In the genomic region with DNA sequence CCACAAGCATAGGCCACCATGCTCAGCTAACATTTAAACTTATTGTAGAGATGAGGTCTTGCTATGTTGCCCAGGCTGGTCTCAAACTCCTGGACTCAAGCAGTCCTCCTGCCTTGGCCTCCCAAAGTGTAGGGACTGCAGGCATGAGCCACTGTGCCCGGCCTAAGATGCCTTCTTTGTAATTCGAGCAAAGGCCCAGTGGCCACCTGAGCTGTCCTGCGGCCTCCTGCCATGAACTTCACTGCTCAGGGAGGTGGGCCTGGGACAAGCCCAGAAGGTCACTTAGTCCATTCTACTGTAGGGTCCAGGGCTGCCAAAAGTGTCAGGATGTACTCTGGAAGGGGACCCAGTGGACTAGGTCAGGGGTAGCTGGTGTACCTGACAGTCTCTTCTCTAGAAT, we compare ENCODE assay signal across 13 cellular contexts. TPM values are rescaled to one million over a fixed set of nuclear protein-coding genes. Genes with fewer than 3 reads are reported as not detected.
DNase-seq lines count a peak whose midpoint lies in the region; ATAC-seq, FAIRE-seq and TF ChIP-seq lines count a peak whose summit lies in the region.
"Had no signal": no experiment of that assay in that cellular context is flagged by ENCODE, and none has a peak within 500 bp of the region (broad histone marks: within the 10 kb centered on the region; RNA-seq: fewer than 3 reads in every experiment).

No MANE protein-coding gene starts in this region.

- CTCF ChIA-PET in activated CD8-positive, alpha-beta T cell treated with anti-CD3 and anti-CD28 coated beads, Interleukin-2, amount 10 ng/mL, durations not matched to agents 7 days and 5 days (lab: Charles Lee), result interaction anchor here (0.7 to 2.2 kb wide), 17 partner anchors 8 to 728 kb away, joined by 3 to 20 read pairs (median 3); partner anchors contain the start of gene PMFBP1
- CTCF ChIA-PET in activated CD8-positive, alpha-beta T cell treated with anti-CD3 and anti-CD28 coated beads for 36 hours (lab: Charles Lee), result interaction anchor here (0.7 to 2.0 kb wide), 24 partner anchors 11 to 733 kb away, joined by 3 to 22 read pairs (median 4); partner anchors contain the start of gene HP
- CTCF ChIA-PET in H1 (lab: Charles Lee; ENCODE audit: partially characterized antibody), result interaction anchor here (0.6 to 4.2 kb wide), 34 partner anchors 10 to 1048 kb away, joined by 3 to 43 read pairs (median 4); no protein-coding TSS in a partner anchor

- no peaks in the 10 kb centered on the region for H3K79me2 ChIP-seq in H1 (ENCODE audit: control insufficient read depth in 1 of 2, insufficient read depth in 2 of 2, low read length in 2 of 2)

- H4K5ac ChIP-seq in H1 (ENCODE audit: insufficient read length, low read depth, low read length), result no peak overlapping the region

- H2BK20ac ChIP-seq in H1 (ENCODE audit: low read length), result no peak overlapping the region

- no peaks in the 10 kb centered on the region for H3K9me3 Mint-ChIP-seq in activated CD8-positive, alpha-beta T cell treated with anti-CD3 and anti-CD28 coated beads, Interleukin-2, amount 10 ng/mL, durations not matched to agents 7 days and 5 days (ENCODE audit: insufficient read depth)
- no peaks in the 10 kb centered on the region for H3K9me3 Mint-ChIP-seq in activated CD8-positive, alpha-beta T cell treated with anti-CD3 and anti-CD28 coated beads for 36 hours
- H3K9me3 Mint-ChIP-seq: CD4-positive, alpha-beta T cell; GM23338; HFFc6 had no signal

- H3K27me3 Mint-ChIP-seq in activated CD8-positive, alpha-beta T cell treated with anti-CD3 and anti-CD28 coated beads, Interleukin-2, amount 10 ng/mL, durations not matched to agents 7 days and 5 days (ENCODE audit: low read depth), result no peaks in the 10 kb centered on the region
- no peaks in the 10 kb centered on the region for H3K27me3 Mint-ChIP-seq in activated CD8-positive, alpha-beta T cell treated with anti-CD3 and anti-CD28 coated beads for 36 hours
- H3K27me3 Mint-ChIP-seq: CD4-positive, alpha-beta T cell had no signal

- H3K27me3 ChIP-seq in H1 (replicated peaks in 1 of 4; ENCODE audit: control insufficient read depth in 3 of 4, extremely low read depth in 1 of 4, insufficient read depth in 3 of 4, low read length in 3 of 4) (no peaks in the 10 kb centered on the region), neuronal stem cell (ENCODE audit: control insufficient read depth in 3 of 3, insufficient read depth in 3 of 3, low read depth in 1 of 3, low read length in 3 of 3) (no peaks in the 10 kb centered on the region)

- H3K9me3 ChIP-seq in H1 (ENCODE audit: insufficient read depth in 2 of 2, low read depth in 1 of 2, low read length in 1 of 2) (no peaks in the 10 kb centered on the region), neuronal stem cell (replicated peaks in 1 of 2; ENCODE audit: control insufficient read depth in 2 of 2, insufficient read depth in 1 of 2, low read depth in 1 of 2, low read length in 2 of 2) (peaks cover 0 to 2% of the 10 kb centered on the region in 2 donors)
- H3K9me3 ChIP-seq: HAP-1 had no signal

- H3K79me1 ChIP-seq in H1 (ENCODE audit: low read depth, low read length), result no peaks in the 10 kb centered on the region
- no peaks in the 10 kb centered on the region for H3K79me1 ChIP-seq in neuronal stem cell (ENCODE audit: low read depth, low read length)

- H2AK5ac ChIP-seq in H1 (ENCODE audit: low read depth, low read length) (0 out of 2 replicates have a peak overlapping the region, but pooled peaks have one; percentile 14), neuronal stem cell (ENCODE audit: low read depth, low read length) (peak overlapping the region; percentile 8)

- H3K4me1 ChIP-seq in H1 (replicated peaks in 1 of 4; ENCODE audit: control insufficient read depth in 3 of 4, insufficient read depth in 4 of 4, low read length in 3 of 4), result peaks cover 0 to 4% (median 0%) of the 10 kb centered on the region in 4 experiments; a peak in 3 of 7 replicates
- H3K4me1 ChIP-seq in neuronal stem cell (ENCODE audit: control insufficient read depth in 2 of 2, insufficient read depth in 1 of 2, low read depth in 1 of 2, low read length in 2 of 2), result peaks cover 6 to 13% of the 10 kb centered on the region in 2 donors

- DNase-seq in activated CD8-positive, alpha-beta T cell treated with anti-CD3 and anti-CD28 coated beads, Interleukin-2, amount 10 ng/mL, durations not matched to agents 7 days and 5 days, result no peak
- DNase-seq in activated CD8-positive, alpha-beta T cell treated with anti-CD3 and anti-CD28 coated beads for 36 hours, result no peak
- DNase-seq in H1 (ENCODE audit: low read depth in 1 of 2, low spot score in 2 of 2) (peak in 1 of 2 experiments; percentile 13), neuronal stem cell (ENCODE audit: low spot score) (no peak)
- no peak for DNase-seq in stimulated activated CD4-positive, alpha-beta T cell treated with anti-CD3 and anti-CD28 coated beads, Interleukin-12 subunit alpha, Interleukin-12 subunit beta, amount 100 ng/mL, for 4 hours
- DNase-seq in stimulated activated CD8-positive, alpha-beta memory T cell treated with anti-CD3 and anti-CD28 coated beads, Interleukin-4, amount 100 ng/mL, for 48 hours, result no peak
- DNase-seq in activated CD4-positive, alpha-beta T cell treated with anti-CD3 and anti-CD28 coated beads for 4 hours, result no peak
- DNase-seq: DMS79 had no signal

- no peak overlapping the region for H3K4me3 ChIP-seq in H1 (ENCODE audit: extremely low read depth in 1 of 4, insufficient read depth in 2 of 4, low read depth in 3 of 4, low read length in 4 of 4)
- H3K4me3 ChIP-seq in neuronal stem cell (ENCODE audit: low read length in 2 of 2), result no peak overlapping the region
- H3K4me3 ChIP-seq: GM23338, HAP-1 had no signal

- no peak for TF ChIP-seq RAD21 in H1 (IDR thresholded peaks at IDR 0.05 in 1 of 2, conservative IDR thresholded peaks at IDR 0.05 in 1 of 2; ENCODE audit: low read depth in 2 of 2, low read length in 2 of 2)

- H3K14ac ChIP-seq in H1 (ENCODE audit: insufficient read length) (no peak overlapping the region), neuronal stem cell (ENCODE audit: low read length) (no peak overlapping the region)

- intact Hi-C loops in activated CD8-positive, alpha-beta T cell treated with anti-CD3 and anti-CD28 coated beads for 36 hours (cut with micrococcal nuclease), result loop anchor here (10.0 kb wide), 1 partner anchor 341 kb away; no protein-coding TSS in a partner anchor

- H3K18ac ChIP-seq in H1 (ENCODE audit: extremely low read depth, low read length), result no peak overlapping the region
- H3K18ac ChIP-seq in neuronal stem cell (ENCODE audit: low read length), result no peak overlapping the region

- H3K36me3 Mint-ChIP-seq in activated CD8-positive, alpha-beta T cell treated with anti-CD3 and anti-CD28 coated beads, Interleukin-2, amount 10 ng/mL, durations not matched to agents 7 days and 5 days (ENCODE audit: low read depth), result no peaks in the 10 kb centered on the region
- H3K36me3 Mint-ChIP-seq in activated CD8-positive, alpha-beta T cell treated with anti-CD3 and anti-CD28 coated beads for 36 hours (ENCODE audit: low read depth), result no peaks in the 10 kb centered on the region

- H2BK15ac ChIP-seq in H1 (ENCODE audit: low read length) (no peak overlapping the region), neuronal stem cell (ENCODE audit: low read length) (peak overlapping the region; percentile 1)

- no peak overlapping the region for H4K91ac ChIP-seq in H1 (replicated peaks; ENCODE audit: insufficient read length, low read length)
- H4K91ac ChIP-seq in neuronal stem cell (ENCODE audit: low read depth, low read length, poor library complexity), result no peak overlapping the region

- H2BK120ac ChIP-seq in H1 (replicated peaks; ENCODE audit: low read depth, low read length), result no peak overlapping the region
- peak overlapping the region; percentile 27 for H2BK120ac ChIP-seq in neuronal stem cell (ENCODE audit: low read depth, low read length)

- no peak for FAIRE-seq in H1 (lab: Jason Lieb, UNC)

- TF ChIP-seq POLR2A in H1 (IDR thresholded peaks at IDR 0.05; ENCODE audit: control extremely low read depth in 1 of 2, low read depth in 2 of 2, low read length in 2 of 2), result no peak

- no peak overlapping the region for H4K8ac ChIP-seq in H1 (ENCODE audit: extremely low read depth, insufficient read depth, low read length)
- H4K8ac ChIP-seq in neuronal stem cell (ENCODE audit: low read depth, low read length), result no peak overlapping the region

- H3K27ac Mint-ChIP-seq in activated CD8-positive, alpha-beta T cell treated with anti-CD3 and anti-CD28 coated beads, Interleukin-2, amount 10 ng/mL, durations not matched to agents 7 days and 5 days, result peak overlapping the region; percentile 22
- H3K27ac Mint-ChIP-seq in activated CD8-positive, alpha-beta T cell treated with anti-CD3 and anti-CD28 coated beads for 36 hours, result no peak overlapping the region
- H3K27ac Mint-ChIP-seq: CD4-positive, alpha-beta T cell; HFFc6 had no signal

- no peak for ATAC-seq in activated CD8-positive, alpha-beta T cell treated with anti-CD3 and anti-CD28 coated beads, Interleukin-2, amount 10 ng/mL, durations not matched to agents 7 days and 5 days
- no peak for ATAC-seq in activated CD8-positive, alpha-beta T cell treated with anti-CD3 and anti-CD28 coated beads for 36 hours

- no peaks in the 10 kb centered on the region for H4K20me1 ChIP-seq in H1 (replicated peaks in 1 of 2; ENCODE audit: control insufficient read depth in 1 of 2, insufficient read depth in 2 of 2, low read length in 2 of 2)

- H3K27ac ChIP-seq in H1 (ENCODE audit: low read depth, low read length) (no peak overlapping the region), neuronal stem cell (replicated peaks; ENCODE audit: low read length) (no peak overlapping the region)
- H3K27ac ChIP-seq: 22Rv1 had no signal

- no peak overlapping the region for H2BK5ac ChIP-seq in H1 (ENCODE audit: low read depth, low read length)
- no peak overlapping the region for H2BK5ac ChIP-seq in neuronal stem cell (ENCODE audit: low read length)

- H2AFZ ChIP-seq in H1 (ENCODE audit: low read length) (no peak overlapping the region), neuronal stem cell (ENCODE audit: low read length) (no peak overlapping the region)

- H3K23me2 ChIP-seq in H1 (ENCODE audit: low read depth, low read length), result no peaks in the 10 kb centered on the region

- TF ChIP-seq CTCF in activated CD8-positive, alpha-beta T cell treated with anti-CD3 and anti-CD28 coated beads for 36 hours (IDR thresholded peaks at IDR 0.05), result no peak
- no peak for TF ChIP-seq CTCF in H1 (IDR thresholded peaks at IDR 0.05; ENCODE audit: control extremely low read depth in 1 of 3, insufficient read depth in 1 of 3, low read depth in 1 of 3, low read length in 3 of 3)

- no peak for TF ChIP-seq EP300 in H1 (IDR thresholded peaks at IDR 0.05; ENCODE audit: borderline replicate concordance in 1 of 2, low read depth in 2 of 2, low read length in 2 of 2)

- H3K56ac ChIP-seq in H1 (replicated peaks; ENCODE audit: insufficient read length, low read depth, low read length), result no peak overlapping the region

- POLR2A ChIA-PET in activated CD8-positive, alpha-beta T cell treated with anti-CD3 and anti-CD28 coated beads, Interleukin-2, amount 10 ng/mL, durations not matched to agents 7 days and 5 days (lab: Charles Lee), result no interaction called here
- POLR2A ChIA-PET in activated CD8-positive, alpha-beta T cell treated with anti-CD3 and anti-CD28 coated beads for 36 hours (lab: Charles Lee), result interaction anchor here (0.8 kb wide), 1 partner anchor 702 kb away, joined by 3 read pairs; no protein-coding TSS in a partner anchor
- POLR2A ChIA-PET in H1 (lab: Charles Lee; ENCODE audit: partially characterized antibody), result interaction anchor here (0.9 to 2.3 kb wide), 3 partner anchors 27 to 288 kb away, joined by 3 to 8 read pairs (median 4); partner anchors contain the start of genes DHX38 and TXNL4B

- no peak overlapping the region for H3K23ac ChIP-seq in H1 (ENCODE audit: insufficient read length)
- H3K23ac ChIP-seq in neuronal stem cell (ENCODE audit: low read depth, low read length, poor library complexity), result peak overlapping the region; percentile 18

- H3K4me3 Mint-ChIP-seq in activated CD8-positive, alpha-beta T cell treated with anti-CD3 and anti-CD28 coated beads, Interleukin-2, amount 10 ng/mL, durations not matched to agents 7 days and 5 days, result no peak overlapping the region
- no peak overlapping the region for H3K4me3 Mint-ChIP-seq in activated CD8-positive, alpha-beta T cell treated with anti-CD3 and anti-CD28 coated beads for 36 hours
- H3K4me3 Mint-ChIP-seq: CD4-positive, alpha-beta T cell; GM23338; HFFc6 had no signal

- H3K4ac ChIP-seq in H1 (replicated peaks; ENCODE audit: insufficient read length, low read depth, low read length), result no peak overlapping the region
- H3K4ac ChIP-seq in neuronal stem cell (ENCODE audit: low read length), result no peak overlapping the region

- WGBS in H1 (ENCODE audit: extremely low coverage in 1 of 2, insufficient coverage in 1 of 2, insufficient read length in 1 of 2, insufficient replicate concordance in 2 of 2, low coverage in 1 of 2, low lambda C conversion rate in 2 of 2, missing lambda C conversion rate in 1 of 2), 2 experiments, result 92% methylated on average over 3 of the region's 3 CpGs; no CpG with 5 or more reads in 1 of the 2 experiments
- no CpG with 5 or more reads among the region's 3 CpGs for WGBS in neuronal stem cell (ENCODE audit: extremely low coverage in 2 of 2, insufficient read length in 2 of 2, insufficient replicate concordance in 1 of 2), 2 donors

- H3K9ac ChIP-seq in H1 (replicated peaks in 1 of 4; ENCODE audit: extremely low read depth in 1 of 4, low read depth in 3 of 4, low read length in 3 of 4), result no peak overlapping the region
- no peak overlapping the region for H3K9ac ChIP-seq in neuronal stem cell (ENCODE audit: low read depth, low read length, poor library complexity)

- H2BK12ac ChIP-seq in H1 (ENCODE audit: low read depth, low read length) (no peak overlapping the region), neuronal stem cell (ENCODE audit: low read length) (no peak overlapping the region)

- H3K4me2 ChIP-seq in H1 (ENCODE audit: insufficient read depth in 1 of 2, low read depth in 2 of 2, low read length in 2 of 2) (no peak overlapping the region), neuronal stem cell (ENCODE audit: insufficient read depth, low read length, poor library complexity, severe bottlenecking) (no peak overlapping the region)
- H3K4me2 ChIP-seq: GM23338 had no signal

- H3K4me1 Mint-ChIP-seq in activated CD8-positive, alpha-beta T cell treated with anti-CD3 and anti-CD28 coated beads, Interleukin-2, amount 10 ng/mL, durations not matched to agents 7 days and 5 days (ENCODE audit: low read depth), result peaks cover 13% of the 10 kb centered on the region
- H3K4me1 Mint-ChIP-seq in activated CD8-positive, alpha-beta T cell treated with anti-CD3 and anti-CD28 coated beads for 36 hours (ENCODE audit: low read depth), result no peaks in the 10 kb centered on the region

- H3K36me3 ChIP-seq in H1 (ENCODE audit: control insufficient read depth in 2 of 4, insufficient read depth in 4 of 4, low read length in 3 of 4) (no peaks in the 10 kb centered on the region), neuronal stem cell (replicated peaks in 1 of 2; ENCODE audit: control insufficient read depth in 2 of 2, insufficient read depth in 2 of 2, low read length in 2 of 2) (peaks cover 0 to 5% of the 10 kb centered on the region in 2 donors)
- H3K36me3 ChIP-seq: HAP-1 had no signal

RNA-seq across cellular contexts. Expression of gene DHX38, which starts 30.5 kb away (rescaled TPM):
- 10 to 100 TPM; 69.3 to 77.1 TPM for total RNA-seq in activated CD8-positive, alpha-beta T cell treated with anti-CD3 and anti-CD28 coated beads, Interleukin-2, amount 10 ng/mL, durations not matched to agents 7 days and 5 days
- 10 to 100 TPM; 70.4 to 71.8 TPM for total RNA-seq in activated CD8-positive, alpha-beta T cell treated with anti-CD3 and anti-CD28 coated beads for 36 hours
- 53.5 and 58.3 TPM in 2 replicates for total RNA-seq in H1 (2021; fragmentation: NEBNext Ultra II Directional; extraction: Animal tissue kit (Norgen Biotek cat#: 25700))
- polyA plus RNA-seq in H1 (2011; rRNA removed), result 27.3 and 43.6 TPM in 2 replicates
- polyA plus RNA-seq in H1 (2011; cell fraction: cytosol; rRNA removed), result 58.0 TPM
- polyA plus RNA-seq in H1 (2011; cell fraction: nucleus; rRNA removed), result 134 TPM
- 58.4 to 76.4 TPM (median 70.3 TPM) in 4 replicates for polyA plus RNA-seq in H1 (2012, experiment 1 of 2)
- polyA plus RNA-seq in H1 (2012, experiment 2 of 2), result 18.4 TPM
- 26.7 TPM for polyA plus RNA-seq in H1 (2013, experiment 1 of 2)
- polyA plus RNA-seq in H1 (2013, experiment 2 of 2), result 26.6 TPM
- 51.2 and 78.2 TPM in 2 replicates for polyA minus RNA-seq in H1 (2011; rRNA and poly(A)+ RNA removed)
- polyA minus RNA-seq in H1 (2011; cell fraction: cytosol; rRNA and poly(A)+ RNA removed), result 38.4 TPM
- polyA minus RNA-seq in H1 (2011; cell fraction: nucleus; rRNA and poly(A)+ RNA removed), result 50.9 TPM
- 27.9 TPM for polyA plus RNA-seq in neuronal stem cell (2013, experiment 1 of 2)
- polyA plus RNA-seq in neuronal stem cell (2013, experiment 2 of 2), result 26.9 TPM

RNA-seq across cellular contexts. Expression of gene TXNL4B, which starts 30.7 kb away (rescaled TPM):
- total RNA-seq in activated CD8-positive, alpha-beta T cell treated with anti-CD3 and anti-CD28 coated beads, Interleukin-2, amount 10 ng/mL, durations not matched to agents 7 days and 5 days, result 10 to 100 TPM; 14.9 to 16.7 TPM
- 10 to 100 TPM; 20.6 to 21.7 TPM for total RNA-seq in activated CD8-positive, alpha-beta T cell treated with anti-CD3 and anti-CD28 coated beads for 36 hours
- total RNA-seq in H1 (2021; fragmentation: NEBNext Ultra II Directional; extraction: Animal tissue kit (Norgen Biotek cat#: 25700)), result 8.6 and 10.6 TPM in 2 replicates
- 4.7 and 6.7 TPM in 2 replicates for polyA plus RNA-seq in H1 (2011; rRNA removed)
- polyA plus RNA-seq in H1 (2011; cell fraction: cytosol; rRNA removed), result 6.7 TPM
- polyA plus RNA-seq in H1 (2011; cell fraction: nucleus; rRNA removed), result 3.1 TPM
- polyA plus RNA-seq in H1 (2012, experiment 1 of 2), result 5.5 to 7.1 TPM (median 6.1 TPM) in 4 replicates
- 4.4 TPM for polyA plus RNA-seq in H1 (2012, experiment 2 of 2)
- polyA plus RNA-seq in H1 (2013, experiment 1 of 2), result 5.6 TPM
- 5.0 TPM for polyA plus RNA-seq in H1 (2013, experiment 2 of 2)
- 3.3 and 5.0 TPM in 2 replicates for polyA minus RNA-seq in H1 (2011; rRNA and poly(A)+ RNA removed)
- polyA minus RNA-seq in H1 (2011; cell fraction: cytosol; rRNA and poly(A)+ RNA removed), result 3.4 TPM
- polyA minus RNA-seq in H1 (2011; cell fraction: nucleus; rRNA and poly(A)+ RNA removed), result 5.1 TPM
- polyA plus RNA-seq in neuronal stem cell (2013, experiment 1 of 2), result 5.3 TPM
- polyA plus RNA-seq in neuronal stem cell (2013, experiment 2 of 2), result 5.3 TPM

RNA-seq across cellular contexts. Expression of gene PMFBP1, which starts 47.8 kb away (rescaled TPM):
- total RNA-seq in activated CD8-positive, alpha-beta T cell treated with anti-CD3 and anti-CD28 coated beads, Interleukin-2, amount 10 ng/mL, durations not matched to agents 7 days and 5 days, result 1 to 10 TPM; 2.9 to 5.2 TPM
- 1 to 10 TPM; 1.1 to 1.2 TPM for total RNA-seq in activated CD8-positive, alpha-beta T cell treated with anti-CD3 and anti-CD28 coated beads for 36 hours
- total RNA-seq in H1 (2021; fragmentation: NEBNext Ultra II Directional; extraction: Animal tissue kit (Norgen Biotek cat#: 25700)), result 1.2 and 1.6 TPM in 2 replicates
- 0.32 and 0.86 TPM in 2 replicates for polyA plus RNA-seq in H1 (2011; rRNA removed)
- polyA plus RNA-seq in H1 (2011; cell fraction: cytosol; rRNA removed), result 0.47 TPM
- polyA plus RNA-seq in H1 (2011; cell fraction: nucleus; rRNA removed), result 2.5 TPM
- polyA plus RNA-seq in H1 (2012, experiment 1 of 2), result 1.7 to 2.6 TPM (median 2.2 TPM) in 4 replicates
- polyA plus RNA-seq in H1 (2012, experiment 2 of 2), result 0.17 TPM
- 0.57 TPM for polyA plus RNA-seq in H1 (2013, experiment 1 of 2)
- polyA plus RNA-seq in H1 (2013, experiment 2 of 2), result 0.46 TPM
- polyA minus RNA-seq in H1 (2011; rRNA and poly(A)+ RNA removed), result 1.7 and 2.5 TPM in 2 replicates
- polyA minus RNA-seq in H1 (2011; cell fraction: cytosol; rRNA and poly(A)+ RNA removed), result 0.59 TPM
- 5.3 TPM for polyA minus RNA-seq in H1 (2011; cell fraction: nucleus; rRNA and poly(A)+ RNA removed)
- 1.5 TPM for polyA plus RNA-seq in neuronal stem cell (2013, experiment 1 of 2)
- polyA plus RNA-seq in neuronal stem cell (2013, experiment 2 of 2), result 1.2 TPM
